ENCODE assay signal across 22 cellular contexts in genomic region chr22:49727191-49727880, GRCh38.
DNase-seq lines count a peak whose midpoint lies in the region; ATAC-seq and TF ChIP-seq lines count a peak whose summit lies in the region.
"Had no signal": no experiment of that assay in that cellular context is flagged by ENCODE, and none has a peak within 500 bp of the region (broad histone marks: within the 10 kb centered on the region; RNA-seq: fewer than 3 reads in every experiment).

No MANE protein-coding gene starts in this region.

- H3K4me1 Mint-ChIP-seq in activated CD8-positive, alpha-beta memory T cell treated with anti-CD3 and anti-CD28 coated beads, Interleukin-2, amount 10 ng/mL, durations not matched to agents 7 days and 5 days, result peaks cover 3% of the 10 kb centered on the region
- H3K4me1 Mint-ChIP-seq in WTC11 (no peaks in the 10 kb centered on the region), osteocyte (ENCODE audit: unreplicated experiment) (peaks cover 3% of the 10 kb centered on the region)
- H3K4me1 Mint-ChIP-seq in CD8-positive, alpha-beta T cell (ENCODE audit: low read depth), result peaks cover 16% of the 10 kb centered on the region

- H3K9me3 Mint-ChIP-seq in activated CD8-positive, alpha-beta memory T cell treated with anti-CD3 and anti-CD28 coated beads, Interleukin-2, amount 10 ng/mL, durations not matched to agents 7 days and 5 days (ENCODE audit: low read depth), result no peaks in the 10 kb centered on the region
- peaks cover 6% of the 10 kb centered on the region for H3K9me3 Mint-ChIP-seq in WTC11
- H3K9me3 Mint-ChIP-seq in osteocyte (ENCODE audit: unreplicated experiment), result no peaks in the 10 kb centered on the region
- H3K9me3 Mint-ChIP-seq in CD8-positive, alpha-beta T cell, result no peaks in the 10 kb centered on the region
- H3K9me3 Mint-ChIP-seq: CD8-positive, alpha-beta memory T cell had no signal

- no peak overlapping the region for H3K4me3 ChIP-seq in CD8-positive, alpha-beta T cell (ENCODE audit: low read depth, low read length)
- H3K4me3 ChIP-seq: SJSA1 had no signal

- no peak overlapping the region for H3K4me3 Mint-ChIP-seq in activated CD8-positive, alpha-beta memory T cell treated with anti-CD3 and anti-CD28 coated beads, Interleukin-2, amount 10 ng/mL, durations not matched to agents 7 days and 5 days
- H3K4me3 Mint-ChIP-seq in WTC11 (no peak overlapping the region), osteocyte (ENCODE audit: unreplicated experiment) (no peak overlapping the region)
- no peak overlapping the region for H3K4me3 Mint-ChIP-seq in CD8-positive, alpha-beta T cell

- peaks cover 9% of the 10 kb centered on the region for H3K27me3 ChIP-seq in CD8-positive, alpha-beta T cell (ENCODE audit: insufficient read depth, low read length)

- no peak for ATAC-seq in activated CD8-positive, alpha-beta memory T cell treated with anti-CD3 and anti-CD28 coated beads, Interleukin-2, amount 10 ng/mL, durations not matched to agents 7 days and 5 days
- ATAC-seq in WTC11 (no peak), left cardiac atrium (no peak)
- no peak for ATAC-seq in CD8-positive, alpha-beta T cell

- POLR2A ChIA-PET in WTC11 (lab: Charles Lee), result no interaction called here
- POLR2A ChIA-PET in CD8-positive, alpha-beta T cell (lab: Charles Lee), result no interaction called here

- intact Hi-C loops in CD8-positive, alpha-beta T cell (cut with DNase I, micrococcal nuclease), result loop anchor here in 1 of 2 experiments (10.0 kb wide), 3 partner anchors 423 to 783 kb away; no protein-coding TSS in a partner anchor
- intact Hi-C loops in left cardiac atrium (cut with DNase I), result no loop called here

- DNase-seq in activated CD8-positive, alpha-beta memory T cell treated with anti-CD3 and anti-CD28 coated beads, Interleukin-2, amount 10 ng/mL, durations not matched to agents 7 days and 5 days, result peak; percentile 34
- no peak for DNase-seq in activated CD8-positive, alpha-beta memory T cell treated with anti-CD3 and anti-CD28 coated beads, Interleukin-2, amount 50 U/mL, for 48 hours
- no peak for DNase-seq in WTC11 (ENCODE audit: low spot score)
- DNase-seq in osteocyte (ENCODE audit: extremely low spot score, unreplicated experiment), result peak; percentile 81
- DNase-seq in CD8-positive, alpha-beta T cell, result no peak
- no peak for DNase-seq in left cardiac atrium
- DNase-seq in RKO (ENCODE audit: low spot score), result no peak
- DNase-seq: C1 segment of cervical spinal cord; CD8-positive, alpha-beta memory T cell; DMS79 treated with DMSO at 0.1 percent for 48 hours; GF-D8; GOT3; HCEC 1CT; KBM-7; NCI-H1105 treated with DMSO at 0.1 percent for 48 hours; NCI-H146; NCI-H1930; NCI-H2107; NCI-H524; NCI-H748 treated with DMSO at 0.1 percent for 48 hours; Right ventricle myocardium superior had no signal

- H3K36me3 Mint-ChIP-seq in activated CD8-positive, alpha-beta memory T cell treated with anti-CD3 and anti-CD28 coated beads, Interleukin-2, amount 10 ng/mL, durations not matched to agents 7 days and 5 days, result no peaks in the 10 kb centered on the region
- H3K36me3 Mint-ChIP-seq in WTC11 (no peaks in the 10 kb centered on the region), osteocyte (ENCODE audit: unreplicated experiment) (no peaks in the 10 kb centered on the region)
- H3K36me3 Mint-ChIP-seq in CD8-positive, alpha-beta T cell, result no peaks in the 10 kb centered on the region

- H3K27ac ChIP-seq in CD8-positive, alpha-beta T cell (ENCODE audit: low read depth, low read length), result no peak overlapping the region
- H3K27ac ChIP-seq: SJSA1 had no signal

- H3K27me3 Mint-ChIP-seq in activated CD8-positive, alpha-beta memory T cell treated with anti-CD3 and anti-CD28 coated beads, Interleukin-2, amount 10 ng/mL, durations not matched to agents 7 days and 5 days, result peaks cover 44% of the 10 kb centered on the region
- H3K27me3 Mint-ChIP-seq in WTC11 (ENCODE audit: low read depth), result peaks cover 37% of the 10 kb centered on the region
- H3K27me3 Mint-ChIP-seq in osteocyte (ENCODE audit: unreplicated experiment), result peaks cover 33% of the 10 kb centered on the region
- peaks cover 37% of the 10 kb centered on the region for H3K27me3 Mint-ChIP-seq in CD8-positive, alpha-beta T cell (ENCODE audit: low read depth)

- H3K4me1 ChIP-seq in CD8-positive, alpha-beta T cell (ENCODE audit: insufficient read depth, low read length), result peaks cover 20% of the 10 kb centered on the region
- H3K4me1 ChIP-seq: SJSA1 had no signal

- CTCF ChIA-PET in activated CD8-positive, alpha-beta memory T cell treated with anti-CD3 and anti-CD28 coated beads, Interleukin-2, amount 10 ng/mL, durations not matched to agents 7 days and 5 days (lab: Charles Lee), result no interaction called here
- CTCF ChIA-PET in WTC11 (lab: Charles Lee), result interaction anchor here (1.2 to 1.4 kb wide), 2 partner anchors 26 to 41 kb away, joined by 3 to 5 read pairs; no protein-coding TSS in a partner anchor
- CTCF ChIA-PET in CD8-positive, alpha-beta T cell (lab: Charles Lee), result no interaction called here

- H3K36me3 ChIP-seq in CD8-positive, alpha-beta T cell (ENCODE audit: insufficient read depth, low read length), result no peaks in the 10 kb centered on the region
- H3K36me3 ChIP-seq: SJSA1 had no signal

- no peak overlapping the region for H3K27ac Mint-ChIP-seq in activated CD8-positive, alpha-beta memory T cell treated with anti-CD3 and anti-CD28 coated beads, Interleukin-2, amount 10 ng/mL, durations not matched to agents 7 days and 5 days
- H3K27ac Mint-ChIP-seq in WTC11 (no peak overlapping the region), osteocyte (ENCODE audit: unreplicated experiment) (no peak overlapping the region)
- H3K27ac Mint-ChIP-seq in CD8-positive, alpha-beta T cell, result no peak overlapping the region

- H3K9me3 ChIP-seq in CD8-positive, alpha-beta T cell (ENCODE audit: low read length), result no peaks in the 10 kb centered on the region
- H3K9me3 ChIP-seq: SJSA1 had no signal

- no peak for TF ChIP-seq CTCF in WTC11 (IDR thresholded peaks at IDR 0.05)
- TF ChIP-seq CTCF in osteocyte (IDR thresholded peaks at IDR 0.05), result no peak
- TF ChIP-seq CTCF in CD8-positive, alpha-beta T cell (IDR thresholded peaks at IDR 0.05), result no peak

TF ChIP-seq in WTC11, 78 proteins besides CTCF, POLR2A, EP300 and RAD21:
- no peak for TF ChIP-seq ZNF138 (CRISPR knock-in tag; conservative IDR thresholded peaks at IDR 0.05)
- TF ChIP-seq E2F1 (CRISPR knock-in tag; IDR thresholded peaks at IDR 0.05), result no peak
- TF ChIP-seq ZNF512 (CRISPR knock-in tag; IDR thresholded peaks at IDR 0.05; ENCODE audit: borderline replicate concordance), result no peak
- TF ChIP-seq ZNF121 (CRISPR knock-in tag; IDR thresholded peaks at IDR 0.05), result 0 out of 2 replicates have a peak, but pooled peaks have one; percentile 34
- no peak for TF ChIP-seq USF1 (CRISPR knock-in tag; IDR thresholded peaks at IDR 0.05)
TF ChIP-seq in WTC11: peak in this region for 1.

Comparison
In these comparisons a context has a peak if more than half of its experiments do, and no peak if none do; other contexts are left out.
1. DNase-seq: peak in activated CD8-positive, alpha-beta memory T cell treated with anti-CD3 and anti-CD28 coated beads, Interleukin-2, amount 10 ng/mL, durations not matched to agents 7 days and 5 days (single experiment) and osteocyte (single experiment); none in activated CD8-positive, alpha-beta memory T cell treated with anti-CD3 and anti-CD28 coated beads, Interleukin-2, amount 50 U/mL, for 48 hours (single experiment), WTC11 (single experiment), CD8-positive, alpha-beta T cell (0 of 7), left cardiac atrium (single experiment) and RKO (single experiment).